ENCODE assay signal across 11 cellular contexts in genomic region chr10:88843171-88843570, GRCh38. TPM values are rescaled to one million over a fixed set of nuclear protein-coding genes. Genes with fewer than 3 reads are reported as not detected.
"Had no signal": no experiment of that assay in that cellular context is flagged by ENCODE, and none has a peak within 500 bp of the region (broad histone marks: within the 10 kb centered on the region; RNA-seq: fewer than 3 reads in every experiment).

No MANE protein-coding gene starts in this region.

- H3K27ac ChIP-seq: GM23248 had no signal

- ATAC-seq: HCT116, HepG2 had no signal

- H3K9me3 ChIP-seq: HAP-1 had no signal

- H3K4me1 Mint-ChIP-seq: IgD-negative memory B cell had no signal

- H3K9ac ChIP-seq: GM23248 had no signal

- H3K36me3 ChIP-seq: HAP-1 had no signal

- H3K4me3 ChIP-seq: GM23248, HAP-1 had no signal

- DNase-seq: GM23248, GOT3, H7, HFFc6, KBM-7 had no signal

- FAIRE-seq: HepG2 had no signal

- H2AFZ ChIP-seq: GM23248 had no signal

- H3K36me3 Mint-ChIP-seq: IgD-negative memory B cell had no signal

- H3K9me3 Mint-ChIP-seq: HFFc6, IgD-negative memory B cell had no signal

- H3K4me3 Mint-ChIP-seq: HFFc6, IgD-negative memory B cell had no signal

- H3K27ac Mint-ChIP-seq: HFFc6, IgD-negative memory B cell had no signal

- H3K4me1 ChIP-seq: HAP-1 had no signal

RNA-seq across cellular contexts. Expression of gene ANKRD22, which starts 8.5 kb away (rescaled TPM):
- total RNA-seq: H4, H7, HepG2, HFFc6 had no signal

RNA-seq across cellular contexts. Expression of gene LIPM, which starts 40.6 kb away (rescaled TPM):
- total RNA-seq: GM23248, H4, H7, HepG2, HFFc6, HT1080 had no signal
